9 cellular contexts compared by ENCODE assay signal in the genomic region with DNA sequence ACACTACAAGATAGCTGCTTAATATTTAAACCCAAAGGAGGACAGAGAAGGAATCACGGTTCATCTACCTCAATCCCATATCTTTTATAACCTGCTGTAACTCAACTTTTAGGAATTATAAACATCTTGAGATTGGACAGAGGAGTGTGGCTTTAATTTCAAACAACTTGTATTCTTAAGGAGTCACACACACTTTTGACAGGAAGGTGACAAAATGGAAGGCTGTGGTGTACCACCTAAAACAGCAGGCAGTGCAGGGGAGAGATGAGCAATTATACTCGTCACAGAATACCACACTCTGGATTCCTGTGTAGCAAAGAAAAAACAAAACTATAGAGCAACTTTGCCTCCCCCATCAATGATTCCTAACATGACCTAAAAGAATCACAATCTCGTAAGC.
DNase-seq lines count a peak whose midpoint lies in the region; ATAC-seq and TF ChIP-seq lines count a peak whose summit lies in the region.
"Had no signal": no experiment of that assay in that cellular context is flagged by ENCODE, and none has a peak within 500 bp of the region (broad histone marks: within the 10 kb centered on the region; RNA-seq: fewer than 3 reads in every experiment).

No MANE protein-coding gene starts in this region.

- no peaks in the 10 kb centered on the region for H3K27me3 ChIP-seq in transverse colon
- no peaks in the 10 kb centered on the region for H3K27me3 ChIP-seq in gastrocnemius medialis

- H3K27ac ChIP-seq in transverse colon (no peak overlapping the region), gastrocnemius medialis (no peak overlapping the region)
- H3K27ac ChIP-seq: KMS-11 had no signal

- TF ChIP-seq CTCF in natural killer cell (IDR thresholded peaks at IDR 0.05) (no peak), transverse colon (IDR thresholded peaks at IDR 0.05) (no peak), gastrocnemius medialis (IDR thresholded peaks at IDR 0.05 in 4 of 5, conservative IDR thresholded peaks at IDR 0.05 in 1 of 5) (no peak)

- in situ Hi-C loops in transverse colon (cut with MboI; ENCODE audit: low pct_ligation_motif_present in 1 of 4, low pct_unique_long_range_greater_than_20kb in 1 of 4, low sequenced_read_pairs in 3 of 4) (no loop called here), gastrocnemius medialis (cut with MboI; ENCODE audit: low sequenced_read_pairs in 4 of 4) (loop anchor here in 3 of 4 donors (5.0 to 25.0 kb wide), 2 partner anchors 187 kb away; a partner anchor contains a TSS)

- H3K9me3 Mint-ChIP-seq in T-helper 2 cell treated with Interferon-gamma antibody and Interleukin-4, amounts not matched to agents 5 μg/mL and 100 μg/mL, for 36 hours, result no peaks in the 10 kb centered on the region
- no peaks in the 10 kb centered on the region for H3K9me3 Mint-ChIP-seq in natural killer cell

- DNase-seq in T-helper 2 cell treated with Interferon-gamma antibody and Interleukin-4, amounts not matched to agents 5 μg/mL and 100 μg/mL, for 36 hours (ENCODE audit: low spot score), result peak; percentile 78
- peak; percentile 34 for DNase-seq in natural killer cell
- no peak for DNase-seq in transverse colon
- no peak for DNase-seq in gastrocnemius medialis
- DNase-seq in NCI-H748 (lab: John Stamatoyannopoulos, UW; ENCODE audit: unreplicated experiment), result no peak
- no peak for DNase-seq in cardiac septum (ENCODE audit: low spot score)

- peaks cover 0 to 8% (median 2%) of the 10 kb centered on the region in 4 donors for H3K4me1 ChIP-seq in transverse colon
- peaks cover under 1 to 18% of the 10 kb centered on the region in 2 donors for H3K4me1 ChIP-seq in gastrocnemius medialis

- WGBS in transverse colon (ENCODE audit: low coverage in 1 of 2), 2 donors, result 57 to 60% methylated on average over 2 to 3 of the region's 3 CpGs

- peak overlapping the region; percentile 66 for H3K4me3 Mint-ChIP-seq in T-helper 2 cell treated with Interferon-gamma antibody and Interleukin-4, amounts not matched to agents 5 μg/mL and 100 μg/mL, for 36 hours
- H3K4me3 Mint-ChIP-seq in natural killer cell, result peak overlapping the region; percentile 70

- H3K36me3 Mint-ChIP-seq in T-helper 2 cell treated with Interferon-gamma antibody and Interleukin-4, amounts not matched to agents 5 μg/mL and 100 μg/mL, for 36 hours (ENCODE audit: low read depth), result peaks cover 16% of the 10 kb centered on the region
- H3K36me3 Mint-ChIP-seq in natural killer cell, result no peaks in the 10 kb centered on the region

- H3K27me3 Mint-ChIP-seq in T-helper 2 cell treated with Interferon-gamma antibody and Interleukin-4, amounts not matched to agents 5 μg/mL and 100 μg/mL, for 36 hours (ENCODE audit: low read depth), result no peaks in the 10 kb centered on the region
- H3K27me3 Mint-ChIP-seq in natural killer cell (ENCODE audit: low read depth in 2 of 2), result no peaks in the 10 kb centered on the region

- no peak for TF ChIP-seq POLR2A in transverse colon (IDR thresholded peaks at IDR 0.05)
- TF ChIP-seq POLR2A in gastrocnemius medialis (IDR thresholded peaks at IDR 0.05), result no peak

- H3K36me3 ChIP-seq in transverse colon, result no peaks in the 10 kb centered on the region
- no peaks in the 10 kb centered on the region for H3K36me3 ChIP-seq in gastrocnemius medialis

- TF ChIP-seq EP300 in transverse colon (IDR thresholded peaks at IDR 0.05; ENCODE audit: low read depth), result no peak

- H3K9me3 ChIP-seq in transverse colon (no peaks in the 10 kb centered on the region), gastrocnemius medialis (no peaks in the 10 kb centered on the region)

- H3K4me3 ChIP-seq in transverse colon (no peak overlapping the region), gastrocnemius medialis (no peak overlapping the region)

- intact Hi-C loops in natural killer cell (cut with micrococcal nuclease) (loop anchor here (1.0 to 10.0 kb wide), 6 partner anchors 58 to 340 kb away; no protein-coding TSS in a partner anchor), transverse colon (cut with DNase I; ENCODE audit: low total_unique reads) (no loop called here), gastrocnemius medialis (cut with DNase I; ENCODE audit: low total_unique reads) (no loop called here), cardiac septum (cut with DNase I) (no loop called here)

- H3K27ac Mint-ChIP-seq in T-helper 2 cell treated with Interferon-gamma antibody and Interleukin-4, amounts not matched to agents 5 μg/mL and 100 μg/mL, for 36 hours, result peak overlapping the region; percentile 94
- H3K27ac Mint-ChIP-seq in natural killer cell, result peak overlapping the region; percentile 87 to 88

- ATAC-seq in GM18519 (IDR thresholded peaks at IDR 0.05; ENCODE audit: low FRiP score, unreplicated experiment), result peak; percentile 49
- peak; percentile 66 for ATAC-seq in HG02642 (IDR thresholded peaks at IDR 0.05; ENCODE audit: poor library complexity, unreplicated experiment)
- peak; percentile 74 to 86 (median 84) for ATAC-seq in natural killer cell
- no peak for ATAC-seq in gastrocnemius medialis

- H3K4me1 Mint-ChIP-seq in T-helper 2 cell treated with Interferon-gamma antibody and Interleukin-4, amounts not matched to agents 5 μg/mL and 100 μg/mL, for 36 hours (ENCODE audit: low read depth), result peaks cover 71% of the 10 kb centered on the region
- H3K4me1 Mint-ChIP-seq in natural killer cell, result peaks cover 60 to 61% of the 10 kb centered on the region in 2 donors

Comparison
In these comparisons a context has a peak if more than half of its experiments do, and no peak if none do; other contexts are left out.
1. ATAC-seq: peak in GM18519 (single experiment), HG02642 (single experiment) and natural killer cell (3 of 3); none in gastrocnemius medialis (0 of 2).
2. DNase-seq: peak in T-helper 2 cell treated with Interferon-gamma antibody and Interleukin-4, amounts not matched to agents 5 μg/mL and 100 μg/mL, for 36 hours (single experiment) and natural killer cell (single experiment); none in transverse colon (single experiment), gastrocnemius medialis (0 of 2), NCI-H748 (single experiment) and cardiac septum (single experiment).
3. in situ Hi-C loops: an anchor here in gastrocnemius medialis (5.0 to 25.0 kb wide); none called in transverse colon.